11 cellular contexts compared by ENCODE assay signal in genomic region chr5:39100851-39101396, GRCh38. TPM values are rescaled to one million over a fixed set of nuclear protein-coding genes. Genes with fewer than 3 reads are reported as not detected.
DNase-seq lines count a peak whose midpoint lies in the region; ATAC-seq lines count a peak whose summit lies in the region.
"Had no signal": no experiment of that assay in that cellular context is flagged by ENCODE, and none has a peak within 500 bp of the region (broad histone marks: within the 10 kb centered on the region; RNA-seq: fewer than 3 reads in every experiment).

No MANE protein-coding gene starts in this region.

- 0% methylated on average over 7 of the region's 7 CpGs for WGBS in mesenchymal stem cell

- peaks cover 8% of the 10 kb centered on the region for H3K4me1 ChIP-seq in mesenchymal stem cell (ENCODE audit: control insufficient read depth, insufficient read depth, low read depth, low read length)

- H2BK120ac ChIP-seq in mesenchymal stem cell (ENCODE audit: low read depth, low read length) = peak overlapping the region; percentile 69

- ATAC-seq in HG03354 (IDR thresholded peaks at IDR 0.05; ENCODE audit: poor library complexity, severe bottlenecking, unreplicated experiment) (no peak), GM21717 (IDR thresholded peaks at IDR 0.05; ENCODE audit: unreplicated experiment) (no peak), GM21737 (IDR thresholded peaks at IDR 0.05; ENCODE audit: unreplicated experiment) (no peak)
- ATAC-seq: heart right ventricle had no signal

- H4K8ac ChIP-seq in mesenchymal stem cell (ENCODE audit: low read length) = peak overlapping the region; percentile 93

- H3K4me2 ChIP-seq in mesenchymal stem cell (ENCODE audit: low read length, poor library complexity, severe bottlenecking) = no peak overlapping the region

- H3K9ac ChIP-seq in mesenchymal stem cell (ENCODE audit: low read length) = peak overlapping the region; percentile 59

- H3K79me1 ChIP-seq in mesenchymal stem cell (replicated peaks; ENCODE audit: low read length, poor library complexity, severe bottlenecking) = no peaks in the 10 kb centered on the region

- no peaks in the 10 kb centered on the region for H3K27me3 ChIP-seq in mesenchymal stem cell (ENCODE audit: control insufficient read depth in 1 of 2, insufficient read depth in 1 of 2, low read length in 2 of 2)
- H3K27me3 ChIP-seq: heart right ventricle had no signal

- peak overlapping the region; percentile 74 to 96 for H3K18ac ChIP-seq in mesenchymal stem cell (ENCODE audit: low read depth in 1 of 2, low read length in 2 of 2)

- peak overlapping the region; percentile 16 to 62 for H3K4ac ChIP-seq in mesenchymal stem cell (ENCODE audit: low read depth in 1 of 2, low read length in 2 of 2)

- H2BK5ac ChIP-seq in mesenchymal stem cell (ENCODE audit: low read depth, low read length, poor library complexity, severe bottlenecking) = no peak overlapping the region

- H2AFZ ChIP-seq in mesenchymal stem cell (ENCODE audit: low read depth, low read length) = peak overlapping the region; percentile 3

- no peak overlapping the region for H3K23ac ChIP-seq in mesenchymal stem cell (ENCODE audit: low read length in 2 of 2)

- H4K91ac ChIP-seq in mesenchymal stem cell (ENCODE audit: low read length) = peak overlapping the region; percentile 47

- H2AK5ac ChIP-seq in mesenchymal stem cell (ENCODE audit: low read length, severe bottlenecking) = no peak overlapping the region

- H3K14ac ChIP-seq in mesenchymal stem cell (ENCODE audit: low read length in 2 of 2) = no peak overlapping the region

- H2BK15ac ChIP-seq in mesenchymal stem cell (ENCODE audit: low read depth, poor library complexity, severe bottlenecking) = peak overlapping the region; percentile 75

- H3K4me3 ChIP-seq in mesenchymal stem cell (ENCODE audit: insufficient read depth in 1 of 2, low read depth in 1 of 2, low read length in 2 of 2) = peak overlapping the region in 1 of 2 experiments; percentile 30
- H3K4me3 ChIP-seq: heart right ventricle had no signal

- peak overlapping the region; percentile 22 for H3K27ac ChIP-seq in mesenchymal stem cell (ENCODE audit: low read length, poor library complexity, severe bottlenecking)

- no peaks in the 10 kb centered on the region for H3K9me3 ChIP-seq in mesenchymal stem cell (ENCODE audit: control insufficient read depth, low read length)
- H3K9me3 ChIP-seq: heart right ventricle had no signal

- DNase-seq in COLO829 (ENCODE audit: low spot score) (peak; percentile 60), M059J (ENCODE audit: low read depth) (peak; percentile 99), astrocyte of the hippocampus (ENCODE audit: low read depth, low spot score) (peak; percentile 81), mesenchymal stem cell (peak; percentile 98), inferior parietal cortex (ENCODE audit: extremely low spot score) (no peak)
- DNase-seq: activated B cell treated with CpG ODN at 0.5 μM for 24 hours; heart right ventricle; stimulated activated CD4-positive, alpha-beta T cell treated with anti-CD3 and anti-CD28 coated beads, Interleukin-12 subunit alpha, Interleukin-12 subunit beta, amount 100 ng/mL, for 4 hours had no signal

- peak overlapping the region; percentile 30 to 37 for H2BK12ac ChIP-seq in mesenchymal stem cell (ENCODE audit: low read length in 2 of 2)

- H3K36me3 ChIP-seq in mesenchymal stem cell (ENCODE audit: control insufficient read depth in 1 of 2, insufficient read depth in 2 of 2, low read depth in 1 of 2, low read length in 2 of 2) = no peaks in the 10 kb centered on the region

RNA-seq across cellular contexts. Expression of gene RICTOR, which starts 26.7 kb away (rescaled TPM):
- total RNA-seq in M059J (2014; rRNA removed; shearing (Covaris generic)) = 16.9 and 17.4 TPM in 2 replicates
- 9.7 TPM for polyA plus RNA-seq in mesenchymal stem cell (2013, experiment 1 of 2)
- polyA plus RNA-seq in mesenchymal stem cell (2013, experiment 2 of 2) = 9.5 TPM
